In the genomic region with DNA sequence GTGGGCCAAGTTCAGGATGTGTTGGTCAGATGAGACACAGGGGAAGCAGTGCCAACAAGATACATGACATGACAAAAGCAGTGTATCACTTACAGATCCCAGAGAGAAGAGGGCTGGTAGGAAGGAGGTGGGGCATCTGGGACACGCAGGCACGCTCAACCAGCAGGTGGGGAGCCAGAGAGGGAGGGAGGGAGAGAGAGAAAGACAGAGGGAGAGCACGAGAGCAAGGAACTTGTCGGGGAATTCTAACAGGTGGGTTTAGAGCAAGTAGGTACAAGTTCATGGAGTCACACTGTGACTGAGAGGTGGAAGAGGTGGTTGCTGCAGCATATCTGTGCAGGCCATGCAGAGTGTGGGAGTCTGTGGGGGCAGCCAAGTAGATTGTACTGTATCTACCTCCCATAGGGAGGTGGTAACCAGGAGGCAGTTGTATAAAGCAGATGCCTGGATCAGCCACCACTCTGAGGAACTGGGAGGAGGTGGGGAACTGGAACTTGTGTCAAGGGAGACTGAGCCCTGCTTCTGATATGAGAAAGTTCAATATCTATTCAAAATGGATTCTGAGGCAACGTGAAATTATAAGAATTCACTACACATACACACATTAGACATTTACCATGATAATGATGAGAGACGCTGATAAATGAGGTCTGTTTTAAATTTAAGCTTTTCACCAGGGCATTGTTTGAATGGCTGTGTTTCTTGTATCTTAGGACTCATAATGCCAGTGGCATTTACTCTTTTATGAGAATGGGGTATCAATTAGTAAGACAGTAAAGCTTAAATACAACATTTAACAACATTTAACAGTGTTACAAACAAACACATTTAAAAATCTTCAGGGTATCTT, we compare ENCODE assay signal across 1 cellular context.
TF ChIP-seq lines count a peak whose summit lies in the region.

No MANE protein-coding gene starts in this region.

TF ChIP-seq in HEK293, 187 proteins besides CTCF, POLR2A, EP300 and RAD21 (continued from another document):
- TF ChIP-seq, protein P1, sequence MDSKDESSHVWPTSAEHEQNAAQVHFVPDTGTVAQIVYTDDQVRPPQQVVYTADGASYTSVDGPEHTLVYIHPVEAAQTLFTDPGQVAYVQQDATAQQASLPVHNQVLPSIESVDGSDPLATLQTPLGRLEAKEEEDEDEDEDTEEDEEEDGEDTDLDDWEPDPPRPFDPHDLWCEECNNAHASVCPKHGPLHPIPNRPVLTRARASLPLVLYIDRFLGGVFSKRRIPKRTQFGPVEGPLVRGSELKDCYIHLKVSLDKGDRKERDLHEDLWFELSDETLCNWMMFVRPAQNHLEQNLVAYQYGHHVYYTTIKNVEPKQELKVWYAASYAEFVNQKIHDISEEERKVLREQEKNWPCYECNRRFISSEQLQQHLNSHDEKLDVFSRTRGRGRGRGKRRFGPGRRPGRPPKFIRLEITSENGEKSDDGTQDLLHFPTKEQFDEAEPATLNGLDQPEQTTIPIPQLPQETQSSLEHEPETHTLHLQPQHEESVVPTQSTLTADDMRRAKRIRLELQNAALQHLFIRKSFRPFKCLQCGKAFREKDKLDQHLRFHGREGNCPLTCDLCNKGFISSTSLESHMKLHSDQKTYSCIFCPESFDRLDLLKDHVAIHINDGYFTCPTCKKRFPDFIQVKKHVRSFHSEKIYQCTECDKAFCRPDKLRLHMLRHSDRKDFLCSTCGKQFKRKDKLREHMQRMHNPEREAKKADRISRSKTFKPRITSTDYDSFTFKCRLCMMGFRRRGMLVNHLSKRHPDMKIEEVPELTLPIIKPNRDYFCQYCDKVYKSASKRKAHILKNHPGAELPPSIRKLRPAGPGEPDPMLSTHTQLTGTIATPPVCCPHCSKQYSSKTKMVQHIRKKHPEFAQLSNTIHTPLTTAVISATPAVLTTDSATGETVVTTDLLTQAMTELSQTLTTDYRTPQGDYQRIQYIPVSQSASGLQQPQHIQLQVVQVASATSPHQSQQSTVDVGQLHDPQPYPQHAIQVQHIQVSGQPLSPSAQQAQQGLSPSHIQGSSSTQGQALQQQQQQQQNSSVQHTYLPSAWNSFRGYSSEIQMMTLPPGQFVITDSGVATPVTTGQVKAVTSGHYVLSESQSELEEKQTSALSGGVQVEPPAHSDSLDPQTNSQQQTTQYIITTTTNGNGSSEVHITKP (tag by site-specific recombination; IDR thresholded peaks at IDR 0.05) = peak; percentile 22; the same call in 1 of the 2 replicates
- TF ChIP-seq, protein P2, sequence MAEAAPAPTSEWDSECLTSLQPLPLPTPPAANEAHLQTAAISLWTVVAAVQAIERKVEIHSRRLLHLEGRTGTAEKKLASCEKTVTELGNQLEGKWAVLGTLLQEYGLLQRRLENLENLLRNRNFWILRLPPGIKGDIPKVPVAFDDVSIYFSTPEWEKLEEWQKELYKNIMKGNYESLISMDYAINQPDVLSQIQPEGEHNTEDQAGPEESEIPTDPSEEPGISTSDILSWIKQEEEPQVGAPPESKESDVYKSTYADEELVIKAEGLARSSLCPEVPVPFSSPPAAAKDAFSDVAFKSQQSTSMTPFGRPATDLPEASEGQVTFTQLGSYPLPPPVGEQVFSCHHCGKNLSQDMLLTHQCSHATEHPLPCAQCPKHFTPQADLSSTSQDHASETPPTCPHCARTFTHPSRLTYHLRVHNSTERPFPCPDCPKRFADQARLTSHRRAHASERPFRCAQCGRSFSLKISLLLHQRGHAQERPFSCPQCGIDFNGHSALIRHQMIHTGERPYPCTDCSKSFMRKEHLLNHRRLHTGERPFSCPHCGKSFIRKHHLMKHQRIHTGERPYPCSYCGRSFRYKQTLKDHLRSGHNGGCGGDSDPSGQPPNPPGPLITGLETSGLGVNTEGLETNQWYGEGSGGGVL (tag by site-specific recombination; IDR thresholded peaks at IDR 0.05) = 0 out of 2 replicates have a peak, but pooled peaks have one; percentile 47
- peak; percentile 75 for TF ChIP-seq ZBTB17 (tag by site-specific recombination; IDR thresholded peaks at IDR 0.05)
- no peak for TF ChIP-seq ZNF501 (tag by site-specific recombination; IDR thresholded peaks at IDR 0.05)
- TF ChIP-seq SCRT2 (tag by site-specific recombination; IDR thresholded peaks at IDR 0.05) = peak; percentile 98
- no peak for TF ChIP-seq ZNF174 (tag by site-specific recombination; IDR thresholded peaks at IDR 0.05)
- peak; percentile 99 for TF ChIP-seq ZNF266 (tag by site-specific recombination; IDR thresholded peaks at IDR 0.05; ENCODE audit: low read depth)
- peak; percentile 94 for TF ChIP-seq ZFHX2 (tag by site-specific recombination; conservative IDR thresholded peaks at IDR 0.05)
